Comparison of ENCODE assay signal across 12 cellular contexts in the genomic region with DNA sequence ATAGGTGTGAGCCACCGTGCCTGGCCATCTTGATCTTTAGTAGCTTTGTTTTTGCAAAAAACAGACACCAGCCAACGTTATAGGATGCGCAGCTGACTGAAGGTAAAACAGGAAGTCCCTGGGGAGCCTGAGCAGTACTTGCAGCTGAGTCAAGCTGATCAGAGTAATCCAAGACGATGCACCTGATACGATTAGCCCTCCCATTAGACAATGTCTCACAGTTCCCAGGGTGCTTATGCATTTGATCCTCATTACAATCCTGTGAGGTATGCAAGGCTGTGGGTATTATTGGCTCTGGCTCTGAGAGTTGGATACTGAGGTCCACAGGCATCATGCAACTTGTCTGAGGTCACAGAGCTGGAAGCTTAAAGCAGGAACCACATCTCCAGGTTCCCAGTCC. TPM values are rescaled to one million over a fixed set of nuclear protein-coding genes. Genes with fewer than 3 reads are reported as not detected.
DNase-seq lines count a peak whose midpoint lies in the region; ATAC-seq and TF ChIP-seq lines count a peak whose summit lies in the region.
"Had no signal": no experiment of that assay in that cellular context is flagged by ENCODE, and none has a peak within 500 bp of the region (broad histone marks: within the 10 kb centered on the region; RNA-seq: fewer than 3 reads in every experiment).

No MANE protein-coding gene starts in this region.

- TF ChIP-seq CTCF in epithelial cell of esophagus (IDR thresholded peaks at IDR 0.05; ENCODE audit: insufficient read depth, low read depth, low read length, missing control alignments) (no peak), lower lobe of right lung (IDR thresholded peaks at IDR 0.05) (no peak), smooth muscle cell (IDR thresholded peaks at IDR 0.05; ENCODE audit: borderline replicate concordance, insufficient read depth, poor library complexity, severe bottlenecking) (no peak), osteoblast (IDR thresholded peaks at IDR 0.05; ENCODE audit: extremely low read depth, low read depth, low read length) (no peak)

- H2AFZ ChIP-seq in smooth muscle cell (ENCODE audit: low read depth), result no peak overlapping the region
- no peak overlapping the region for H2AFZ ChIP-seq in osteoblast (ENCODE audit: low read length)

- H3K9ac ChIP-seq in smooth muscle cell (ENCODE audit: low read depth), result no peak overlapping the region

- no peak overlapping the region for H3K4me3 ChIP-seq in epithelial cell of esophagus (ENCODE audit: low read length)
- no peak overlapping the region for H3K4me3 ChIP-seq in lower lobe of right lung
- no peak overlapping the region for H3K4me3 ChIP-seq in smooth muscle cell
- no peak overlapping the region for H3K4me3 ChIP-seq in osteoblast (ENCODE audit: insufficient read depth, low read length)
- H3K4me3 ChIP-seq: ascending aorta, psoas muscle, suprapubic skin had no signal

- 68% methylated on average over 5 of the region's 5 CpGs for WGBS in smooth muscle cell (ENCODE audit: low lambda C conversion rate)

- H3K79me2 ChIP-seq in smooth muscle cell (ENCODE audit: low read depth) (no peaks in the 10 kb centered on the region), osteoblast (ENCODE audit: insufficient read depth, low read length) (no peaks in the 10 kb centered on the region)

- DNase-seq in NCI-H1092 treated with DMSO at 0.1 percent for 48 hours (lab: John Stamatoyannopoulos, UW) (peak; percentile 17), NCI-H1092 (lab: John Stamatoyannopoulos, UW) (no peak), M059J (ENCODE audit: low read depth) (peak; percentile 44), NCI-H82 (lab: John Stamatoyannopoulos, UW) (peak; percentile 98), epithelial cell of esophagus (ENCODE audit: low read depth) (peak; percentile 24), lower lobe of right lung (no peak), smooth muscle cell (lab: John Stamatoyannopoulos, UW; ENCODE audit: unreplicated experiment) (no peak), osteoblast (ENCODE audit: insufficient read length, low spot score, missing footprints) (no peak)
- DNase-seq: DMS79 treated with DMSO at 0.1 percent for 48 hours, psoas muscle had no signal

- no peaks in the 10 kb centered on the region for H3K27me3 ChIP-seq in lower lobe of right lung (ENCODE audit: low read depth)
- H3K27me3 ChIP-seq in smooth muscle cell (ENCODE audit: low read depth), result no peaks in the 10 kb centered on the region
- H3K27me3 ChIP-seq in osteoblast (ENCODE audit: insufficient read depth, low read length), result no peaks in the 10 kb centered on the region
- H3K27me3 ChIP-seq: ascending aorta had no signal

- no peak for ATAC-seq in lower lobe of right lung
- ATAC-seq: psoas muscle had no signal

- H3K4me1 ChIP-seq in lower lobe of right lung (peaks cover 5% of the 10 kb centered on the region), smooth muscle cell (ENCODE audit: low read depth) (peaks cover 5% of the 10 kb centered on the region), osteoblast (ENCODE audit: insufficient read depth, low read length) (no peaks in the 10 kb centered on the region)
- H3K4me1 ChIP-seq: ascending aorta, psoas muscle, suprapubic skin had no signal

- H3F3A ChIP-seq in smooth muscle cell (ENCODE audit: low read depth), result peaks cover 2% of the 10 kb centered on the region

- no peak overlapping the region for H3K4me2 ChIP-seq in smooth muscle cell
- H3K4me2 ChIP-seq in osteoblast (ENCODE audit: insufficient read depth, low read length), result no peak overlapping the region

- no peaks in the 10 kb centered on the region for H3K9me3 ChIP-seq in lower lobe of right lung
- H3K9me3 ChIP-seq in smooth muscle cell (replicated peaks; ENCODE audit: low read depth), result no peaks in the 10 kb centered on the region
- no peaks in the 10 kb centered on the region for H3K9me3 ChIP-seq in osteoblast (ENCODE audit: low read depth, low read length)
- H3K9me3 ChIP-seq: ascending aorta, psoas muscle, suprapubic skin had no signal

- H4K20me1 ChIP-seq in smooth muscle cell (ENCODE audit: low read depth), result peaks cover 10% of the 10 kb centered on the region
- H4K20me1 ChIP-seq in osteoblast (ENCODE audit: insufficient read depth, low read length), result no peaks in the 10 kb centered on the region

- H3K36me3 ChIP-seq in lower lobe of right lung (peaks cover 5% of the 10 kb centered on the region), smooth muscle cell (ENCODE audit: low read depth) (no peaks in the 10 kb centered on the region), osteoblast (ENCODE audit: insufficient read depth, low read length) (peaks cover 6% of the 10 kb centered on the region)
- H3K36me3 ChIP-seq: ascending aorta, suprapubic skin had no signal

- H3K27ac ChIP-seq in lower lobe of right lung (no peak overlapping the region), smooth muscle cell (ENCODE audit: low read depth) (no peak overlapping the region), osteoblast (ENCODE audit: low read depth, low read length) (no peak overlapping the region)
- H3K27ac ChIP-seq: ascending aorta, psoas muscle, suprapubic skin had no signal

- intact Hi-C loops in lower lobe of right lung (cut with DNase I), result no loop called here

RNA-seq across cellular contexts. Expression of a gene that starts 8.1 kb away (rescaled TPM):
- 643 and 924 TPM in 2 replicates for total RNA-seq in M059J (2014; rRNA removed; shearing (Covaris generic))
- total RNA-seq in lower lobe of right lung (140 TPM), smooth muscle cell (477 and 663 TPM in 2 replicates), osteoblast (22.4 and 61.9 TPM in 2 replicates)
- polyA plus RNA-seq in smooth muscle cell, result 894 and 2,163 TPM in 2 replicates

RNA-seq across cellular contexts. Expression of a gene that starts 49.3 kb away (rescaled TPM):
- 248 and 279 TPM in 2 replicates for total RNA-seq in M059J (2014; rRNA removed; shearing (Covaris generic))
- total RNA-seq in lower lobe of right lung (453 TPM), smooth muscle cell (241 and 299 TPM in 2 replicates), osteoblast (1,135 and 1,332 TPM in 2 replicates)
- polyA plus RNA-seq in smooth muscle cell, result 39.9 and 47.7 TPM in 2 replicates

RNA-seq across cellular contexts. Expression of a gene that starts 52.1 kb away (rescaled TPM):
- total RNA-seq in M059J (2014; rRNA removed; shearing (Covaris generic)), result 38.8 and 54.8 TPM in 2 replicates
- total RNA-seq in lower lobe of right lung, result 139 TPM
- total RNA-seq in smooth muscle cell, result 694 and 929 TPM in 2 replicates
- polyA plus RNA-seq in smooth muscle cell, result 1,025 and 2,331 TPM in 2 replicates
- total RNA-seq in osteoblast, result 2.9 and 5.1 TPM in 2 replicates

Comparison
In these comparisons a context has a peak if more than half of its experiments do, and no peak if none do; other contexts are left out.
1. DNase-seq: peak in NCI-H1092 treated with DMSO at 0.1 percent for 48 hours (single experiment), M059J (single experiment), NCI-H82 (single experiment) and epithelial cell of esophagus (single experiment); none in NCI-H1092 (single experiment), lower lobe of right lung (single experiment), smooth muscle cell (single experiment) and osteoblast (single experiment).